ENCODE assay signal across 31 cellular contexts in genomic region chr7:38007096-38007495, GRCh38.
"Had no signal": no experiment of that assay in that cellular context is flagged by ENCODE, and none has a peak within 500 bp of the region (broad histone marks: within the 10 kb centered on the region; RNA-seq: fewer than 3 reads in every experiment).

No MANE protein-coding gene starts in this region.

- H3K9me3 ChIP-seq: pancreas, thoracic aorta had no signal

- H3K4me3 Mint-ChIP-seq: activated B cell treated with CpG ODN at 0.5 μM for 24 hours; activated CD8-positive, alpha-beta T cell treated with anti-CD3 and anti-CD28 coated beads for 36 hours; activated naive CD4-positive, alpha-beta T cell treated with anti-CD3 and anti-CD28 coated beads, Interleukin-2, amount 50 U/mL, for 24 hours; activated naive CD8-positive, alpha-beta T cell treated with anti-CD3 and anti-CD28 coated beads, Interleukin-2, amount 50 U/mL, for 24 hours; activated T-cell treated with anti-CD3 and anti-CD28 coated beads, Interleukin-2, amount 50 U/mL, for 4 hours; activated T-helper 17 cell treated with anti-CD3 and anti-CD28 coated beads, Interleukin-2, amount 50 U/mL, for 72 hours; central memory CD8-positive, alpha-beta T cell; naive B cell; stimulated activated effector memory CD8-positive, alpha-beta T cell treated with anti-CD3 and anti-CD28 coated beads, Interleukin-12 subunit alpha, Interleukin-12 subunit beta, amount 100 ng/mL, for 72 hours; stimulated activated naive CD8-positive, alpha-beta T cell treated with anti-CD3 and anti-CD28 coated beads, Interleukin-15, Interleukin-2, amounts not matched to agents 100 ng/mL and 50 ng/mL, for 24 hours; type B pancreatic cell had no signal

- H3K4me3 ChIP-seq: esophagus squamous epithelium, heart right ventricle, left ventricle myocardium inferior, lung, pancreas, psoas muscle, right atrium auricular region, thoracic aorta, uterus had no signal

- H3K27ac ChIP-seq: epithelial cell of prostate, esophagus squamous epithelium, heart right ventricle, left ventricle myocardium inferior, pancreas, psoas muscle, right atrium auricular region, thoracic aorta, uterus had no signal

- H3K27me3 ChIP-seq: esophagus squamous epithelium, heart right ventricle, pancreas, right atrium auricular region, uterus had no signal

- H3K27ac Mint-ChIP-seq: activated B cell treated with CpG ODN at 0.5 μM for 24 hours; activated CD8-positive, alpha-beta T cell treated with anti-CD3 and anti-CD28 coated beads for 36 hours; activated naive CD4-positive, alpha-beta T cell treated with anti-CD3 and anti-CD28 coated beads, Interleukin-2, amount 50 U/mL, for 24 hours; activated naive CD8-positive, alpha-beta T cell treated with anti-CD3 and anti-CD28 coated beads, Interleukin-2, amount 50 U/mL, for 24 hours; activated T-helper 17 cell treated with anti-CD3 and anti-CD28 coated beads, Interleukin-2, amount 50 U/mL, for 72 hours; naive B cell; stimulated activated effector memory CD8-positive, alpha-beta T cell treated with anti-CD3 and anti-CD28 coated beads, Interleukin-12 subunit alpha, Interleukin-12 subunit beta, amount 100 ng/mL, for 72 hours; stimulated activated naive CD8-positive, alpha-beta T cell treated with anti-CD3 and anti-CD28 coated beads, Interleukin-15, Interleukin-2, amounts not matched to agents 100 ng/mL and 50 ng/mL, for 24 hours had no signal

- H3K4me1 Mint-ChIP-seq: activated B cell treated with CpG ODN at 0.5 μM for 24 hours; activated naive CD4-positive, alpha-beta T cell treated with anti-CD3 and anti-CD28 coated beads, Interleukin-2, amount 50 U/mL, for 24 hours; activated naive CD8-positive, alpha-beta T cell treated with anti-CD3 and anti-CD28 coated beads, Interleukin-2, amount 50 U/mL, for 24 hours; activated T-helper 17 cell treated with anti-CD3 and anti-CD28 coated beads, Interleukin-2, amount 50 U/mL, for 72 hours; central memory CD8-positive, alpha-beta T cell; stimulated activated effector memory CD8-positive, alpha-beta T cell treated with anti-CD3 and anti-CD28 coated beads, Interleukin-12 subunit alpha, Interleukin-12 subunit beta, amount 100 ng/mL, for 72 hours had no signal

- H3K4me1 ChIP-seq: esophagus squamous epithelium, left ventricle myocardium inferior, pancreas, right atrium auricular region had no signal

- DNase-seq: activated B cell treated with CpG ODN at 0.5 μM for 24 hours; activated CD4-positive, alpha-beta T cell treated with anti-CD3 and anti-CD28 coated beads, Interleukin-2, amount 50 U/mL, for 1 hour; activated CD8-positive, alpha-beta T cell treated with anti-CD3 and anti-CD28 coated beads for 36 hours; activated gamma-delta T cell treated with Interleukin-2 at 50 U/mL for 16 hours; activated naive CD8-positive, alpha-beta T cell treated with anti-CD3 and anti-CD28 coated beads, Interleukin-2, amount 50 U/mL, for 24 hours; activated T-cell treated with anti-CD3 and anti-CD28 coated beads, Interleukin-2, amount 50 U/mL, for 4 hours; amygdala; dermis blood vessel endothelial cell; effector CD4-positive, alpha-beta T cell; esophagus squamous epithelium; foreskin melanocyte; heart right ventricle; left ventricle myocardium inferior; naive B cell; nucleus accumbens; pancreas; psoas muscle; stimulated activated CD4-positive, alpha-beta T cell treated with anti-CD3 and anti-CD28 coated beads, Interleukin-12 subunit alpha, Interleukin-12 subunit beta, amount 100 ng/mL, for 4 hours; stimulated activated CD4-positive, alpha-beta T cell treated with anti-CD3 and anti-CD28 coated beads, Interleukin-4, amount 100 ng/mL, for 24 hours; T-helper 2 cell; uterus had no signal

- H3K36me3 Mint-ChIP-seq: activated naive CD4-positive, alpha-beta T cell treated with anti-CD3 and anti-CD28 coated beads, Interleukin-2, amount 50 U/mL, for 24 hours; stimulated activated effector memory CD8-positive, alpha-beta T cell treated with anti-CD3 and anti-CD28 coated beads, Interleukin-12 subunit alpha, Interleukin-12 subunit beta, amount 100 ng/mL, for 72 hours; type B pancreatic cell had no signal

- H3K27me3 Mint-ChIP-seq: activated B cell treated with CpG ODN at 0.5 μM for 24 hours, naive B cell, type B pancreatic cell had no signal

- H3K36me3 ChIP-seq: esophagus squamous epithelium, heart right ventricle, left ventricle myocardium inferior, pancreas, right atrium auricular region, thoracic aorta, uterus had no signal
